ENCODE assay signal across 8 cellular contexts in the genomic region with DNA sequence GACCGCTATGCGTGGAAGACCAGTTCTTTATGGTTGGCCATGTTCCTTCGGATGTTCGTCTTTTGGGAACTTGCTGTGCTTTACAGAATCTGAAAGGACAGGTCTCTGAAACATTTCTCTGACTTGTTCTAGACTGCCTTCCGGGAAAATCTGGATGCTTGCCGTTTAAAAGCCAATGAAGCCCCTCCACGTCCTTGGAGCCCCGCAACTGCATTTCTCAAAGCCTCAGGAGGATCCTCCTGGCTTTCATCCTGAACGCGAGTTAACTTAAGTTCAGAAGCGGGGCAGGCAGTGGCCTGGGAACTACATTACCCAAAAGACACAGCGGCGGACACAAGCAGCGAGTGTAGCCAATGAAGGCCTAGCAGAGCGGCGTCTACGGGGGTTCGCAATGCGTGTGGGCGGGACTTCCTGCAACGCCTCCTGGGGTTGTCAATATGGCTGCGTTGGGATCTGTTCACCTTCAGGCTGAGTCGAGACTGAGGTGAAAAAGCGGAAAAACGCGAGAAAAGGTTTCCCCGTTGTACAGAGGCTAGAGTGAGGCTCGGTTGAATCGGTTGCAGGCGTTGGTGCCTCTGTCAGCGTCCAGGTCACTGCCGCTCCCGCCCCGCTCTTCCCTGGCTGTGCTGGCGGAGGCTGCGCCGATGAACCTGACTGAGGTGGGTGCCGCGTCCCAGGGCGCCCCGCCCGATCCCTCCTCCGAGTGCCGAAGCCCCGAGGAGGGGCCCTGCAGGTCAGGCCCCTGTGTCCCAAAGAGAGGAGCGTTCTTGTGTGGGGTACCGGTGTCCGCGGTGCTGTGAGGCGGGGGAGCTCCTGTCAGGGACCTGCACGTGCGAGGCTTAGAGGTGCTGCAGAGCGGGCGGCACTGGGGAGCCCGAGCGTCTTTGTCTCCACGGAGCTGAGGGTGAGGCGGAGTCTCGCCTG.
A peak's percentile ranks its signal among the peaks of the same experiment; 100 is the strongest.
DNase-seq lines count a peak whose midpoint lies in the region; ATAC-seq and TF ChIP-seq lines count a peak whose summit lies in the region.

Gene ZNF17, plus strand, starts transcription at position 414 of the 924 bp plus-strand sequence. CDS start 2,455 bp downstream, outside the sequence.

- peak; percentile 72 for TF ChIP-seq POLR2A in GM18951 (IDR thresholded peaks at IDR 0.05; ENCODE audit: extremely low read depth, insufficient read depth, insufficient read length)

- TF ChIP-seq CTCF in WI38 (IDR thresholded peaks at IDR 0.05; ENCODE audit: low read depth, low read length) (no peak), cardiac fibroblast (IDR thresholded peaks at IDR 0.05; ENCODE audit: low read depth, low read length) (no peak)

- DNase-seq in AG08396 (ENCODE audit: low spot score) (peak; percentile 94), NCI-H226 (peak; percentile 98), cardiac fibroblast (ENCODE audit: low read depth in 2 of 2) (peak; percentile 95), inferior parietal cortex (ENCODE audit: extremely low spot score) (peak; percentile 97), smooth muscle cell of the brain vasculature (ENCODE audit: low read depth, low spot score) (peak; percentile 79)

- ATAC-seq in HG03175 (IDR thresholded peaks at IDR 0.05; ENCODE audit: unreplicated experiment), result peak; percentile 99

- in situ Hi-C loops in GM18951 (cut with MboI; ENCODE audit: low sequenced_read_pairs, unreplicated experiment), result no loop called here

- H3K4me3 ChIP-seq in WI38 (ENCODE audit: low read depth, low read length), result peak within 1 kb of the TSS; percentile 98
- H3K4me3 ChIP-seq in cardiac fibroblast (replicated peaks in 1 of 2; ENCODE audit: low read depth in 2 of 2, low read length in 2 of 2), result peak within 1 kb of the TSS; percentile 97 to 98

Comparison
In these comparisons a context has a peak if more than half of its experiments do, and no peak if none do; other contexts are left out.
1. Peak in every context shown above with its lines: DNase-seq, ATAC-seq and H3K4me3 ChIP-seq.